In genomic region chr5:93221773-93222172, GRCh38 we compare ENCODE assay signal across 27 cellular contexts.
"Had no signal": no experiment of that assay in that cellular context is flagged by ENCODE, and none has a peak within 500 bp of the region (broad histone marks: within the 10 kb centered on the region; RNA-seq: fewer than 3 reads in every experiment).

No MANE protein-coding gene starts in this region.

- DNase-seq: stimulated activated CD4-positive, alpha-beta T cell treated with anti-CD3 and anti-CD28 coated beads, Interleukin-2, amount 100 ng/mL, for 48 hours; stimulated activated CD4-positive, alpha-beta T cell treated with anti-CD3 and anti-CD28 coated beads, Interleukin-4, amount 100 ng/mL, for 1 hour; stimulated activated CD4-positive, alpha-beta T cell treated with anti-CD3 and anti-CD28 coated beads, Interleukin-4, amount 100 ng/mL, for 24 hours; stimulated activated CD4-positive, alpha-beta T cell treated with anti-CD3 and anti-CD28 coated beads, Interleukin-4, amount 100 ng/mL, for 4 hours; stimulated activated CD8-positive, alpha-beta memory T cell treated with anti-CD3 and anti-CD28 coated beads, Interleukin-4, amount 100 ng/mL, for 48 hours; stimulated activated naive B cell treated with anti-CD40 and anti-IgM and Interleukin-4, amounts not matched to agents 10 μg/mL and 1 μg/mL and 100 μg/mL, for 72 hours; stimulated activated naive CD4-positive, alpha-beta T cell; stimulated activated naive CD4-positive, alpha-beta T cell treated with Interleukin-2 at 50 U/mL for 16 hours; stimulated activated naive CD8-positive, alpha-beta T cell treated with anti-CD3 and anti-CD28 coated beads, Interleukin-15, amount 100 ng/mL, for 72 hours; stimulated activated naive CD8-positive, alpha-beta T cell treated with anti-CD3 and anti-CD28 coated beads, Interleukin-15, Interleukin-2, amounts not matched to agents 100 U/mL and 50 U/mL, for 24 hours; stomach; substantia nigra; testis; thyroid gland; tibial artery; transverse colon; trophoblast cell; upper lobe of left lung; upper lobe of right lung; uterus had no signal

- H3K27me3 ChIP-seq: stomach, suprapubic skin, testis, thyroid gland, tibial artery, tibial nerve, transverse colon, upper lobe of left lung, upper lobe of right lung, uterus, vagina had no signal

- ATAC-seq: stimulated activated effector memory CD8-positive, alpha-beta T cell treated with anti-CD3 and anti-CD28 coated beads, Interleukin-12 subunit alpha, Interleukin-12 subunit beta, amount 100 ng/mL, for 72 hours; stimulated activated memory B cell treated with anti-CD40 and anti-IgM and Interleukin-4, amounts not matched to agents 10 μg/mL and 1 μg/mL and 100 μg/mL, for 72 hours; stimulated activated naive B cell treated with anti-CD40 and anti-IgM and Interleukin-4, amounts not matched to agents 10 μg/mL and 1 μg/mL and 100 μg/mL, for 72 hours; stimulated activated naive CD8-positive, alpha-beta T cell treated with anti-CD3 and anti-CD28 coated beads, Interleukin-15, amount 100 ng/mL, for 72 hours; stimulated activated naive CD8-positive, alpha-beta T cell treated with anti-CD3 and anti-CD28 coated beads, Interleukin-15, Interleukin-2, amounts not matched to agents 100 U/mL and 50 U/mL, for 24 hours; upper lobe of right lung had no signal

- H3K27ac ChIP-seq: stomach, suprapubic skin, testis, thoracic aorta, thyroid gland, tibial artery, tibial nerve, transverse colon, upper lobe of left lung, upper lobe of right lung, uterus, vagina had no signal

- H3K36me3 ChIP-seq: stomach, suprapubic skin, thoracic aorta, thyroid gland, tibial artery, tibial nerve, transverse colon, upper lobe of left lung, upper lobe of right lung, uterus, vagina had no signal

- H3K9me3 ChIP-seq: stomach, suprapubic skin, testis, thoracic aorta, thyroid gland, tibial artery, tibial nerve, transverse colon, upper lobe of left lung, uterus, vagina had no signal

- H3K4me1 ChIP-seq: stomach, testis, tibial artery, transverse colon, upper lobe of left lung, upper lobe of right lung, uterus, vagina had no signal

- FAIRE-seq: urothelium cell line had no signal

- H3K4me3 ChIP-seq: stomach, suprapubic skin, testis, thoracic aorta, thyroid gland, tibial artery, tibial nerve, transverse colon, upper lobe of left lung, upper lobe of right lung, uterus, vagina had no signal
